ENCODE assay signal across 20 cellular contexts in the genomic region with DNA sequence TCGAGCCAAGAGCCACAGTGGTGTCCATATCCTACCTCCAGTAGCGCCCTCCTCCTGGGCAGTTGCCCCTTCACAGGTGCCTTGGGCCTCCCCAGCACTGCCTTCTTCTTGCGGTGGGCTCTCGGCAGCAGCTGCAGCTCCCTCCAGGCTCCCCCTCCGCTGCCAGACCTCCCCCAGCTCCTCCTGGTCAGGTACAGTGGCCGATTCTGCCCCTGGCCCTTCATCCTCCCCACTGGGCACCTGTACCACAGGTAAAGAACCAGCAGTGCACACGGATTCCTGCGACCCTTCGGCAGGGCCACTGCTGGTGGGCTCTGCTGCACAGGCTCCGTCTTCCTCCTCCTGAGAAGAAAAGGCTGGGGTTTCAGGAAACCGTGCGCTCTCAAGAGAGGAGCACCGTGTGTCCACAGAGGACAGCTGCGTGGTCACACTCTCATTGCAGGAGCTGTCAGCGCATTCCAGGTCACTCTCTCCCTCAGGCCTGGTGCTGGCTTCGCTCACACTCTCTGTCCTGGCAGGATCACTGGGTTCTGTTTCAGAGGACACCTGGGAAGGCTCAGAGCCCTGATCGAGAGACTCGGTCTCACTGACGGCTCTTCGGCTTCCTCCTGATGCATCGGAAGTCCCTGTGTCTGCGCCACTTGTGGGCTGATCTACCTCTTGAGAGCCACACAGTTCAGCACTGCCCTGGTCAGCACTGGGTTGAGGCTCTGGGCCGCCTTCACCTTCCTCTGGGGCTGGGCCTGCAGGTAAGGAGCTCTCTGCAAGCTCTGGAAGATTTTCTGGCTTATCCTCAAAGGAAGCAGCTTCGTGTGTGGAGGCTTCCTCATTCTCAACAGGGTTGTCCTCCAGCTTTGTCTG.
"Had no signal": no experiment of that assay in that cellular context is flagged by ENCODE, and none has a peak within 500 bp of the region (broad histone marks: within the 10 kb centered on the region; RNA-seq: fewer than 3 reads in every experiment).

No MANE protein-coding gene starts in this region.

- H3K27me3 ChIP-seq: adrenal gland, breast epithelium, esophagus squamous epithelium, hepatocyte, ovary, spleen, thyroid gland had no signal

- DNase-seq: activated CD4-positive, alpha-beta T cell treated with anti-CD3 and anti-CD28 coated beads, Interleukin-2, amount 50 U/mL, for 4 hours; activated effector memory CD4-positive, alpha-beta T cell treated with anti-CD3 and anti-CD28 coated beads, Interleukin-2, amount 50 U/mL, for 16 hours; activated T-cell treated with anti-CD3 and anti-CD28 coated beads, Interleukin-2, amount 50 U/mL, for 72 hours; adrenal gland; cerebellar nuclear complex; cortex of kidney; effector CD4-positive, alpha-beta T cell; esophagus squamous epithelium; left colon; midbrain; ovary; spleen; stimulated activated naive CD4-positive, alpha-beta T cell treated with Interleukin-2 at 50 U/mL for 16 hours; T-helper 2 cell; thyroid gland; WERI-Rb-1 had no signal

- H3K27me3 Mint-ChIP-seq: activated naive CD4-positive, alpha-beta T cell treated with anti-CD3 and anti-CD28 coated beads, Interleukin-2, amount 50 U/mL, for 24 hours had no signal

- H3K9me3 Mint-ChIP-seq: activated naive CD4-positive, alpha-beta T cell treated with anti-CD3 and anti-CD28 coated beads, Interleukin-2, amount 50 U/mL, for 24 hours; activated T-cell treated with anti-CD3 and anti-CD28 coated beads, Interleukin-2, amount 50 U/mL, for 72 hours had no signal

- H3K27ac Mint-ChIP-seq: activated naive CD4-positive, alpha-beta T cell treated with anti-CD3 and anti-CD28 coated beads, Interleukin-2, amount 50 U/mL, for 24 hours; activated T-cell treated with anti-CD3 and anti-CD28 coated beads, Interleukin-2, amount 50 U/mL, for 72 hours had no signal

- H3K4me1 Mint-ChIP-seq: activated naive CD4-positive, alpha-beta T cell treated with anti-CD3 and anti-CD28 coated beads, Interleukin-2, amount 50 U/mL, for 24 hours had no signal

- H3K36me3 Mint-ChIP-seq: activated naive CD4-positive, alpha-beta T cell treated with anti-CD3 and anti-CD28 coated beads, Interleukin-2, amount 50 U/mL, for 24 hours had no signal

- H3K27ac ChIP-seq: adrenal gland, breast epithelium, esophagus squamous epithelium, hepatocyte, ovary, spleen, thyroid gland, WERI-Rb-1 had no signal

- H2AFZ ChIP-seq: hepatocyte had no signal

- ATAC-seq: activated T-cell treated with anti-CD3 and anti-CD28 coated beads, Interleukin-2, amount 50 U/mL, for 72 hours; left colon had no signal

- H3K4me3 Mint-ChIP-seq: activated naive CD4-positive, alpha-beta T cell treated with anti-CD3 and anti-CD28 coated beads, Interleukin-2, amount 50 U/mL, for 24 hours; activated T-cell treated with anti-CD3 and anti-CD28 coated beads, Interleukin-2, amount 50 U/mL, for 72 hours had no signal

- H3K4me2 ChIP-seq: hepatocyte had no signal

- H3K9me3 ChIP-seq: adrenal gland, breast epithelium, esophagus squamous epithelium, ovary, spleen, thyroid gland had no signal

- H3K36me3 ChIP-seq: adrenal gland, breast epithelium, ovary, WERI-Rb-1 had no signal

- H3K4me3 ChIP-seq: adrenal gland, breast epithelium, esophagus squamous epithelium, hepatocyte, lung, ovary, spleen, thyroid gland had no signal

- H3K4me1 ChIP-seq: adrenal gland, breast epithelium, esophagus squamous epithelium, spleen, thyroid gland had no signal
